In genomic region chr14:95167177-95167576, GRCh38 we compare ENCODE assay signal across 37 cellular contexts. TPM values are rescaled to one million over a fixed set of nuclear protein-coding genes. Genes with fewer than 3 reads are reported as not detected.
A peak's percentile ranks its signal among the peaks of the same experiment; 100 is the strongest.
DNase-seq lines count a peak whose midpoint lies in the region; ATAC-seq, FAIRE-seq and TF ChIP-seq lines count a peak whose summit lies in the region.
"Had no signal": no experiment of that assay in that cellular context is flagged by ENCODE, and none has a peak within 500 bp of the region (broad histone marks: within the 10 kb centered on the region; RNA-seq: fewer than 3 reads in every experiment).

No MANE protein-coding gene starts in this region.

- no peaks in the 10 kb centered on the region for H3K36me3 Mint-ChIP-seq in dendritic cell treated with granulocyte-macrophage colony-stimulating factor and Interleukin-4, amounts not matched to agents 40 ng/mL and 50 ng/mL, for 4 days (ENCODE audit: low read depth)

- peaks cover 18% of the 10 kb centered on the region for H3K9me3 Mint-ChIP-seq in dendritic cell treated with granulocyte-macrophage colony-stimulating factor and Interleukin-4, amounts not matched to agents 40 ng/mL and 50 ng/mL, for 4 days

- H3K4me1 ChIP-seq in mucosa of descending colon (ENCODE audit: low read depth) (no peaks in the 10 kb centered on the region), small intestine (ENCODE audit: control insufficient read depth in 2 of 2, insufficient read depth in 1 of 2, low read depth in 1 of 2, low read length in 1 of 2) (peaks cover 0 to 12% of the 10 kb centered on the region in 2 donors)
- H3K4me1 ChIP-seq: A549, BE2C, BLaER1 had no signal

- intact Hi-C loops in dendritic cell treated with granulocyte-macrophage colony-stimulating factor and Interleukin-4, amounts not matched to agents 40 ng/mL and 50 ng/mL, for 4 days (cut with micrococcal nuclease) = no loop called here
- intact Hi-C loops in left colon (cut with DNase I, micrococcal nuclease) = no loop called here
- intact Hi-C loops in mucosa of descending colon (cut with DNase I, micrococcal nuclease) = no loop called here
- intact Hi-C loops in left ventricle myocardium superior (cut with micrococcal nuclease) = no loop called here

- peaks cover 33% of the 10 kb centered on the region for H3K4me1 Mint-ChIP-seq in dendritic cell treated with granulocyte-macrophage colony-stimulating factor and Interleukin-4, amounts not matched to agents 40 ng/mL and 50 ng/mL, for 4 days (ENCODE audit: low read depth)
- H3K4me1 Mint-ChIP-seq: CD4-positive, alpha-beta memory T cell; CD8-positive, alpha-beta memory T cell had no signal

- H3K9me3 ChIP-seq in mucosa of descending colon = no peaks in the 10 kb centered on the region
- no peaks in the 10 kb centered on the region for H3K9me3 ChIP-seq in small intestine (ENCODE audit: control insufficient read depth, low read depth)
- H3K9me3 ChIP-seq: BE2C, Caco-2 had no signal

- H3K27ac ChIP-seq in small intestine (ENCODE audit: low read depth in 1 of 2, low read length in 1 of 2) = no peak overlapping the region
- H3K27ac ChIP-seq: 22Rv1; A549; BLaER1; BLaER1 treated with 17β-estradiol and CSF1 and Interleukin-3, amounts not matched to agents 10 nM and 100 nM; C4-2B had no signal

- DNase-seq in left colon (no peak), mucosa of descending colon (peak in 1 of 3 donors; percentile 39), small intestine (peak; percentile 55), left ventricle myocardium superior (no peak), HCEC 1CT (no peak), HT-29 (ENCODE audit: low spot score) (no peak)
- DNase-seq: 8988T; ACHN; AML-193; BE2C; C1 segment of cervical spinal cord; Caco-2; Calu3; CD4-positive, alpha-beta memory T cell; CD4-positive, alpha-beta T cell; CD4-positive, CD25-positive, alpha-beta regulatory T cell; CD8-positive, alpha-beta memory T cell; CD8-positive, alpha-beta T cell; COR-L47; DMS 273 treated with DMSO at 0.1 percent for 48 hours; DMS153; DMS53; DMS79; DMS79 treated with DMSO at 0.1 percent for 48 hours; DND-41; EL had no signal

- no peak for FAIRE-seq in small intestine (lab: Jason Lieb, UNC)
- FAIRE-seq: A204.1, A549, D721Med had no signal

- H3K36me3 ChIP-seq in mucosa of descending colon (ENCODE audit: low read depth) (no peaks in the 10 kb centered on the region), small intestine (ENCODE audit: control insufficient read depth in 2 of 2, insufficient read depth in 2 of 2, low read length in 2 of 2) (no peaks in the 10 kb centered on the region)
- H3K36me3 ChIP-seq: BE2C had no signal

- TF ChIP-seq CTCF in mucosa of descending colon (IDR thresholded peaks at IDR 0.05) = no peak

- no peak overlapping the region for H3K4me3 Mint-ChIP-seq in dendritic cell treated with granulocyte-macrophage colony-stimulating factor and Interleukin-4, amounts not matched to agents 40 ng/mL and 50 ng/mL, for 4 days
- H3K4me3 Mint-ChIP-seq: B cell; CD14-positive monocyte; CD4-positive, alpha-beta memory T cell; CD4-positive, alpha-beta T cell; CD4-positive, CD25-positive, alpha-beta regulatory T cell; CD8-positive, alpha-beta memory T cell; CD8-positive, alpha-beta T cell had no signal

- H3K27me3 Mint-ChIP-seq in dendritic cell treated with granulocyte-macrophage colony-stimulating factor and Interleukin-4, amounts not matched to agents 40 ng/mL and 50 ng/mL, for 4 days = no peaks in the 10 kb centered on the region
- H3K27me3 Mint-ChIP-seq: B cell; CD4-positive, alpha-beta memory T cell; CD4-positive, alpha-beta T cell; CD4-positive, CD25-positive, alpha-beta regulatory T cell had no signal

- H3K27me3 ChIP-seq in small intestine (ENCODE audit: control insufficient read depth in 2 of 2, insufficient read depth in 2 of 2, low read length in 2 of 2) = no peaks in the 10 kb centered on the region
- H3K27me3 ChIP-seq: BE2C; BLaER1; BLaER1 treated with 17β-estradiol and CSF1 and Interleukin-3, amounts not matched to agents 10 nM and 100 nM had no signal

- ATAC-seq in left colon = peak; percentile 94
- peak; percentile 91 for ATAC-seq in mucosa of descending colon
- no peak for ATAC-seq in left ventricle myocardium superior
- ATAC-seq in GM19463 (IDR thresholded peaks at IDR 0.05; ENCODE audit: unreplicated experiment) = no peak
- ATAC-seq: A549; CD8-positive, alpha-beta T cell had no signal

- WGBS in small intestine, 3 donors = 55 to 81% (median 64%) methylated on average over 2 of the region's 2 CpGs

- H3K4me3 ChIP-seq in mucosa of descending colon (no peak overlapping the region), small intestine (ENCODE audit: low read depth in 1 of 2, low read length in 2 of 2) (no peak overlapping the region)
- H3K4me3 ChIP-seq: A549; BLaER1; BLaER1 treated with 17β-estradiol and CSF1 and Interleukin-3, amounts not matched to agents 10 nM and 100 nM had no signal

- H3K27ac Mint-ChIP-seq in dendritic cell treated with granulocyte-macrophage colony-stimulating factor and Interleukin-4, amounts not matched to agents 40 ng/mL and 50 ng/mL, for 4 days = peak overlapping the region; percentile 30
- H3K27ac Mint-ChIP-seq: B cell; CD14-positive monocyte; CD4-positive, alpha-beta memory T cell; CD4-positive, alpha-beta T cell; CD4-positive, CD25-positive, alpha-beta regulatory T cell; CD8-positive, alpha-beta T cell had no signal

RNA-seq across cellular contexts. Expression of gene DICER1, which starts 9.8 kb away (rescaled TPM):
- total RNA-seq in left colon (10 to 100 TPM; 49.0 to 77.3 TPM), mucosa of descending colon (10 to 100 TPM; 61.6 to 72.1 (median 65.9) TPM), left ventricle myocardium superior (23.2 TPM)
- polyA plus RNA-seq in small intestine = 1 to 10 TPM; 7.3 to 8.5 (median 7.7) TPM
- total RNA-seq in HT-29 (2014; rRNA removed; shearing (Covaris generic)) = 11.2 and 14.0 TPM in 2 replicates

Comparison
In these comparisons a context has a peak if more than half of its experiments do, and no peak if none do; other contexts are left out.
1. ATAC-seq: peak in left colon (single experiment) and mucosa of descending colon (single experiment); none in left ventricle myocardium superior (single experiment) and GM19463 (single experiment).